In the genomic region with DNA sequence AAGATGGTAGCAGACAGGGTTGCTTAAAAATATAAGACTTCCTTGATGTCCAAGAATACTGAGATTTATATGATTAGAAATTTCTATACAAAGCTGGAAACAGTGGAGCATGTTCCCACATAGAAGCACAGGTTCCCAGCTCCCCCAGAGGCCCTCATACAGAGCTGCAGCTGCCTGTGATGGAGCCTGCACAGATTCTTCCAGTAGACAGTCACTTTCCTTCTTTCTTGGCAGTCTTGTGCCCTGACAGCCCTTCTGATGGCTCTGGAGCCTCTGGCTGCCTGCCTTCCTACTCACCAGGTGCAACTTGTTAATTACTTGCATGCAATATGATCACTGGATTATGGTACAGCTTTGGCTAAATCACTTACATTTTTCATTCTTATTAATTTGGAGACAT, we compare ENCODE assay signal across 17 cellular contexts.
"Had no signal": no experiment of that assay in that cellular context is flagged by ENCODE, and none has a peak within 500 bp of the region (broad histone marks: within the 10 kb centered on the region; RNA-seq: fewer than 3 reads in every experiment).

No MANE protein-coding gene starts in this region.

- H3K4me3 Mint-ChIP-seq: activated CD8-positive, alpha-beta T cell treated with anti-CD3 and anti-CD28 coated beads for 36 hours; activated naive CD8-positive, alpha-beta T cell treated with anti-CD3 and anti-CD28 coated beads, Interleukin-2, amount 10 ng/mL, durations not matched to agents 7 days and 5 days; activated T-cell treated with anti-CD3 and anti-CD28 coated beads, Interleukin-2, amount 50 U/mL, for 72 hours; memory B cell; nephron; type B pancreatic cell had no signal

- H3K4me1 Mint-ChIP-seq: activated naive CD8-positive, alpha-beta T cell treated with anti-CD3 and anti-CD28 coated beads, Interleukin-2, amount 10 ng/mL, durations not matched to agents 7 days and 5 days had no signal

- H3K27me3 Mint-ChIP-seq: activated CD8-positive, alpha-beta T cell treated with anti-CD3 and anti-CD28 coated beads for 36 hours; activated naive CD8-positive, alpha-beta T cell treated with anti-CD3 and anti-CD28 coated beads, Interleukin-2, amount 10 ng/mL, durations not matched to agents 7 days and 5 days; memory B cell; type B pancreatic cell had no signal

- ATAC-seq: activated CD8-positive, alpha-beta T cell treated with anti-CD3 and anti-CD28 coated beads for 36 hours; activated T-cell treated with anti-CD3 and anti-CD28 coated beads, Interleukin-2, amount 50 U/mL, for 72 hours; gastroesophageal sphincter had no signal

- H3K27ac Mint-ChIP-seq: activated CD8-positive, alpha-beta T cell treated with anti-CD3 and anti-CD28 coated beads for 36 hours; activated naive CD8-positive, alpha-beta T cell treated with anti-CD3 and anti-CD28 coated beads, Interleukin-2, amount 10 ng/mL, durations not matched to agents 7 days and 5 days; activated T-cell treated with anti-CD3 and anti-CD28 coated beads, Interleukin-2, amount 50 U/mL, for 72 hours; memory B cell; nephron; type B pancreatic cell had no signal

- H3K9me3 Mint-ChIP-seq: activated naive CD8-positive, alpha-beta T cell treated with anti-CD3 and anti-CD28 coated beads, Interleukin-2, amount 10 ng/mL, durations not matched to agents 7 days and 5 days; activated T-cell treated with anti-CD3 and anti-CD28 coated beads, Interleukin-2, amount 50 U/mL, for 72 hours; memory B cell; nephron; type B pancreatic cell had no signal

- DNase-seq: activated CD4-positive, alpha-beta T cell treated with anti-CD3 and anti-CD28 coated beads for 4 hours; activated CD8-positive, alpha-beta memory T cell treated with anti-CD3 and anti-CD28 coated beads, Interleukin-2, amount 50 U/mL, for 4 hours; activated CD8-positive, alpha-beta T cell treated with anti-CD3 and anti-CD28 coated beads for 36 hours; activated gamma-delta T cell treated with Interleukin-2 at 50 U/mL for 16 hours; activated naive CD8-positive, alpha-beta T cell treated with anti-CD3 and anti-CD28 coated beads, Interleukin-2, amount 10 ng/mL, durations not matched to agents 7 days and 5 days; activated T-cell treated with anti-CD3 and anti-CD28 coated beads, Interleukin-2, amount 50 U/mL, for 72 hours; anterior cingulate cortex; effector CD4-positive, alpha-beta T cell; kidney; left ventricle myocardium inferior; sigmoid colon; stimulated activated CD4-positive, alpha-beta T cell treated with anti-CD3 and anti-CD28 coated beads, Interleukin-2, amount 100 ng/mL, for 24 hours; stimulated activated naive CD4-positive, alpha-beta T cell treated with Interleukin-2 at 50 U/mL for 16 hours had no signal
